ENCODE assay signal across 6 cellular contexts in genomic region chr19:42245247-42245646, GRCh38. TPM values are rescaled to one million over a fixed set of nuclear protein-coding genes. Genes with fewer than 3 reads are reported as not detected.
DNase-seq lines count a peak whose midpoint lies in the region; ATAC-seq, FAIRE-seq and TF ChIP-seq lines count a peak whose summit lies in the region.
"Not testable (repeated sequence)": the region's sequence is repeated elsewhere in the genome, so short reads cannot be mapped to it uniquely, and the experiment has no call there.

No MANE protein-coding gene starts in this region.

- H3K27ac ChIP-seq in SK-N-SH (ENCODE audit: low read depth in 2 of 2, low read length in 1 of 2) (peak overlapping the region; percentile 83 to 95), astrocyte (ENCODE audit: low read depth, low read length) (peak overlapping the region; percentile 53)
- H3K27ac ChIP-seq in suprapubic skin: not testable (repeated sequence)

- peaks cover 40% of the 10 kb centered on the region for H4K20me1 ChIP-seq in SK-N-SH (ENCODE audit: insufficient read depth)
- H4K20me1 ChIP-seq in astrocyte (ENCODE audit: insufficient read depth, low read length): peaks cover 50% of the 10 kb centered on the region

- peak overlapping the region; percentile 97 for H3K4me2 ChIP-seq in SK-N-SH
- H3K4me2 ChIP-seq in astrocyte (ENCODE audit: low read length): peak overlapping the region; percentile 88

- not testable (repeated sequence) for H3K9me3 ChIP-seq in SK-N-SH; astrocyte (ENCODE audit: insufficient read depth, low read depth, low read length); suprapubic skin

- H3K27me3 ChIP-seq in SK-N-SH (ENCODE audit: insufficient read depth); astrocyte (ENCODE audit: insufficient read depth, low read length); suprapubic skin: not testable (repeated sequence)

- not testable (repeated sequence) for DNase-seq in GM12864 (ENCODE audit: low read depth); SK-N-SH; astrocyte (ENCODE audit: low read depth); suprapubic skin (ENCODE audit: low spot score in 2 of 2)
- DNase-seq in Right ventricle myocardium inferior (ENCODE audit: missing footprints): peak; percentile 33

- not testable (repeated sequence) for H3K9me3 Mint-ChIP-seq in astrocyte (ENCODE audit: unreplicated experiment); nephron

- ATAC-seq in Right ventricle myocardium inferior: not testable (repeated sequence)

- H3K4me3 ChIP-seq in GM12864 (ENCODE audit: low read depth, low read length): peak overlapping the region; percentile 34; the same call in 1 of the 2 replicates
- H3K4me3 ChIP-seq in SK-N-SH (ENCODE audit: low read depth in 2 of 2, low read length in 1 of 2): 0 out of 4 replicates have a peak overlapping the region, but pooled peaks of 1 of the 2 experiments have one; percentile 83
- not testable (repeated sequence) for H3K4me3 ChIP-seq in astrocyte (ENCODE audit: insufficient read depth, low read depth, low read length)
- peak overlapping the region; percentile 62 for H3K4me3 ChIP-seq in suprapubic skin

- not testable (repeated sequence) for TF ChIP-seq EP300 in SK-N-SH (IDR thresholded peaks at IDR 0.05; ENCODE audit: borderline replicate concordance in 1 of 2, low read depth in 1 of 2, low read length in 1 of 2); suprapubic skin (IDR thresholded peaks at IDR 0.05)

- not testable (repeated sequence) for TF ChIP-seq RAD21 in SK-N-SH (IDR thresholded peaks at IDR 0.05; ENCODE audit: low read length)

- TF ChIP-seq CTCF in GM12864 (IDR thresholded peaks at IDR 0.05; ENCODE audit: low read depth, low read length, missing control alignments); SK-N-SH (IDR thresholded peaks at IDR 0.05); astrocyte (IDR thresholded peaks at IDR 0.05; ENCODE audit: insufficient read depth, low read depth, low read length); nephron (IDR thresholded peaks at IDR 0.05; ENCODE audit: unreplicated experiment in 3 of 3); suprapubic skin (IDR thresholded peaks at IDR 0.05): not testable (repeated sequence)

- H3K4me1 Mint-ChIP-seq in astrocyte (ENCODE audit: low read depth, unreplicated experiment): peaks cover 31% of the 10 kb centered on the region
- peaks cover 39% of the 10 kb centered on the region for H3K4me1 Mint-ChIP-seq in nephron

- H3K4me3 Mint-ChIP-seq in astrocyte (ENCODE audit: unreplicated experiment) (peak overlapping the region; percentile 89), nephron (peak overlapping the region; percentile 83 to 94 (median 90))

- not testable (repeated sequence) for H2AFZ ChIP-seq in SK-N-SH (ENCODE audit: low read depth)
- peak overlapping the region; percentile 55 for H2AFZ ChIP-seq in astrocyte (ENCODE audit: low read depth, low read length)

- not testable (repeated sequence) for H3K27me3 Mint-ChIP-seq in astrocyte (ENCODE audit: low read depth, unreplicated experiment); nephron (ENCODE audit: low read depth)

- H3K79me2 ChIP-seq in SK-N-SH (ENCODE audit: insufficient read depth) (peaks cover 49% of the 10 kb centered on the region), astrocyte (ENCODE audit: insufficient read depth, low read length) (peaks cover 51% of the 10 kb centered on the region)

- H3K4me1 ChIP-seq in SK-N-SH (ENCODE audit: control insufficient read depth in 1 of 2, insufficient read depth in 2 of 2, low read depth in 1 of 2, low read length in 1 of 2): peaks cover 25 to 30% of the 10 kb centered on the region in 2 experiments
- H3K4me1 ChIP-seq in astrocyte (ENCODE audit: insufficient read depth, low read length): peaks cover 30% of the 10 kb centered on the region
- peaks cover 84% of the 10 kb centered on the region for H3K4me1 ChIP-seq in suprapubic skin

- intact Hi-C loops in Right ventricle myocardium inferior (cut with DNase I): loop anchor here (2.0 to 10.0 kb wide), 3 partner anchors 24 to 150 kb away; partner anchors contain the start of genes CIC and CNFN

- CTCF ChIA-PET in SK-N-SH (lab: Yijun Ruan, JAX): interaction anchor here (0.9 to 14.8 kb wide), 14 partner anchors 10 to 137 kb away, joined by 3 to 205 read pairs (median 4); partner anchors contain the start of genes PAFAH1B3, PRR19 and ZNF526

- 85% methylated on average over 10 of the region's 10 CpGs for WGBS in SK-N-SH (ENCODE audit: low lambda C conversion rate)
- WGBS in suprapubic skin: 76% methylated on average over 10 of the region's 10 CpGs

- not testable (repeated sequence) for H3K9ac ChIP-seq in SK-N-SH
- peak overlapping the region; percentile 25 for H3K9ac ChIP-seq in astrocyte (ENCODE audit: low read length)

- H3K9me2 ChIP-seq in SK-N-SH: not testable (repeated sequence)

- POLR2A ChIA-PET in SK-N-SH (lab: Yijun Ruan, JAX): interaction anchor here (0.5 to 3.3 kb wide), 4 partner anchors 11 to 185 kb away, joined by 3 to 35 read pairs (median 16); no protein-coding TSS in a partner anchor

- TF ChIP-seq POLR2A in suprapubic skin (IDR thresholded peaks at IDR 0.05): not testable (repeated sequence)

- peak overlapping the region; percentile 94 for H3K27ac Mint-ChIP-seq in astrocyte (ENCODE audit: unreplicated experiment)
- peak overlapping the region; percentile 99 for H3K27ac Mint-ChIP-seq in nephron

- H3F3A ChIP-seq in SK-N-SH (replicated peaks; ENCODE audit: insufficient read depth): peaks cover 47% of the 10 kb centered on the region

- FAIRE-seq in astrocyte (lab: Jason Lieb, UNC): not testable (repeated sequence)

- H3K36me3 ChIP-seq in SK-N-SH (replicated peaks in 1 of 2; ENCODE audit: control insufficient read depth in 1 of 2, insufficient read depth in 2 of 2, low read length in 1 of 2) (peaks cover 7 to 25% of the 10 kb centered on the region in 2 experiments), astrocyte (ENCODE audit: insufficient read depth, low read length) (peaks cover 11% of the 10 kb centered on the region), suprapubic skin (peaks cover 16% of the 10 kb centered on the region)

- H3K36me3 Mint-ChIP-seq in astrocyte (ENCODE audit: low read depth, unreplicated experiment); nephron (ENCODE audit: low read depth): not testable (repeated sequence)

RNA-seq across cellular contexts. Expression of gene GSK3A, which starts 2.8 kb away (rescaled TPM):
- polyA plus RNA-seq in SK-N-SH (2012; rRNA removed): 42.1 and 47.2 TPM in 2 replicates
- 26.1 and 35.6 TPM in 2 replicates for polyA plus RNA-seq in SK-N-SH (2012; cell fraction: cytosol; rRNA removed)
- polyA plus RNA-seq in SK-N-SH (2012; cell fraction: nucleus; rRNA removed): 27.6 and 44.6 TPM in 2 replicates
- total RNA-seq in astrocyte: 49.5 and 50.3 TPM in 2 replicates
- total RNA-seq in Right ventricle myocardium inferior: 36.3 TPM
- 10 to 100 TPM; 24.0 to 37.3 (median 28.3) TPM for total RNA-seq in suprapubic skin

RNA-seq across cellular contexts. Expression of gene ERF, which starts 9.7 kb away (rescaled TPM):
- polyA plus RNA-seq in SK-N-SH (2012; rRNA removed): 89.6 and 94.5 TPM in 2 replicates
- 38.5 and 54.1 TPM in 2 replicates for polyA plus RNA-seq in SK-N-SH (2012; cell fraction: cytosol; rRNA removed)
- polyA plus RNA-seq in SK-N-SH (2012; cell fraction: nucleus; rRNA removed): 101 and 184 TPM in 2 replicates
- total RNA-seq in astrocyte (108 TPM in 2 replicates), Right ventricle myocardium inferior (44.4 TPM), suprapubic skin (10 to 100 TPM; 36.8 to 49.5 (median 45.8) TPM)

RNA-seq across cellular contexts. Expression of gene CIC, which starts 23.8 kb away (rescaled TPM):
- 8.6 and 16.9 TPM in 2 replicates for polyA plus RNA-seq in SK-N-SH (2012; rRNA removed)
- polyA plus RNA-seq in SK-N-SH (2012; cell fraction: cytosol; rRNA removed): 7.7 and 12.5 TPM in 2 replicates
- polyA plus RNA-seq in SK-N-SH (2012; cell fraction: nucleus; rRNA removed): 67.2 and 121 TPM in 2 replicates
- total RNA-seq in astrocyte (73.4 and 78.5 TPM in 2 replicates), Right ventricle myocardium inferior (34.6 TPM), suprapubic skin (10 to 100 TPM; 57.5 to 91.6 (median 81.9) TPM)

RNA-seq across cellular contexts. Expression of gene ZNF526, which starts 25.1 kb away (rescaled TPM):
- polyA plus RNA-seq in SK-N-SH (2012; rRNA removed): 3.5 and 4.0 TPM in 2 replicates
- 1.7 and 2.6 TPM in 2 replicates for polyA plus RNA-seq in SK-N-SH (2012; cell fraction: cytosol; rRNA removed)
- 3.4 and 4.3 TPM in 2 replicates for polyA plus RNA-seq in SK-N-SH (2012; cell fraction: nucleus; rRNA removed)
- total RNA-seq in astrocyte (20.2 and 21.6 TPM in 2 replicates), Right ventricle myocardium inferior (6.1 TPM), suprapubic skin (10 to 100 TPM in 2 of 4 donors, 1 to 10 TPM in 2; 4.2 to 12.9 (median 8.9) TPM)

RNA-seq across cellular contexts. Expression of gene DEDD2, which starts 27.8 kb away (rescaled TPM):
- 30.2 and 31.1 TPM in 2 replicates for polyA plus RNA-seq in SK-N-SH (2012; rRNA removed)
- 15.7 and 23.9 TPM in 2 replicates for polyA plus RNA-seq in SK-N-SH (2012; cell fraction: cytosol; rRNA removed)
- polyA plus RNA-seq in SK-N-SH (2012; cell fraction: nucleus; rRNA removed): 29.2 and 30.8 TPM in 2 replicates
- total RNA-seq in astrocyte (24.4 and 26.1 TPM in 2 replicates), Right ventricle myocardium inferior (16.7 TPM), suprapubic skin (10 to 100 TPM; 51.3 to 78.9 (median 65.6) TPM)
